In the genomic region with DNA sequence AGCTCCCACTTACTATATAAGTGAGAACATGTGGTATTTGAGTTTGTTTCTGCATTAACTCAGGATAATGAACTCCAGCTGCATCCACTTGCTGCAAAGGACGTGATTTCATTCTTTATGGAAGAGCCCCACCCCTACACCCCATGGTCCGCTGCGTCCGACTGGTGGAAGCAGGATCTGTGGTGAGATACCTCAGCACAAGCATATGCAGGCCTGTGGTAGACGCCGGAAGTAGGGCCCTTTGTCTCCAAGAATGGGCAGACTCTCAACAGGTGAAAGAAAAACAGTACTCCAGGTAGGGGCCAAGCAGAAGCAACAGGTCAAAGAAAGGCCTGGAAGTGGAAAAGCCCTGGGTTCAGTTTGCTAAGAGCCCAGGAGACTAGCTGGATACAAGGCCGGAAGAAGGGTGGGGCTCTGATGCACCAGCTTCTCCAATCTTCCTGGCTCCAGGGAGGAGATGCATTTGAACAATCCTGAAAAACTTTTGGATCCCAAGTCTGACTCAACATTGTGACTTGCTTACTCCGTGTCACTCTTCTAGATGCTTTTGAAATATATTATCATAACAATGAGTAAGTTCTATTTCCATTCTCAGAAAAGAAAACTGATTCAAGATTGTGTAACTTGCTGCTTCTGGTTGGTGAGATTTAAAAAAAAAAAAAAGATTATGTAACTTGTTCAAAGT, we compare ENCODE assay signal across 8 cellular contexts. TPM values are rescaled to one million over a fixed set of nuclear protein-coding genes. Genes with fewer than 3 reads are reported as not detected.
DNase-seq lines count a peak whose midpoint lies in the region; ATAC-seq and TF ChIP-seq lines count a peak whose summit lies in the region.

No MANE protein-coding gene starts in this region.

- no peak overlapping the region for H3K4me3 ChIP-seq in heart right ventricle

- peak overlapping the region; percentile 40 for H3K4me3 Mint-ChIP-seq in activated T-helper 1 cell treated with anti-CD3 and anti-CD28 coated beads, Interleukin-12 subunit alpha, Interleukin-12 subunit beta, Interleukin-2, Interleukin-4 antibody, amounts not matched to agents 30 ng/mL and 10 ng/mL and 1 ng/mL, durations not matched to agents 14 hours and 24 hours and 36 hours

- peaks cover 2% of the 10 kb centered on the region for H3K27me3 Mint-ChIP-seq in activated T-helper 1 cell treated with anti-CD3 and anti-CD28 coated beads, Interleukin-12 subunit alpha, Interleukin-12 subunit beta, Interleukin-2, Interleukin-4 antibody, amounts not matched to agents 30 ng/mL and 10 ng/mL and 1 ng/mL, durations not matched to agents 14 hours and 24 hours and 36 hours (ENCODE audit: insufficient read depth)

- peaks cover 27% of the 10 kb centered on the region for H3K4me1 Mint-ChIP-seq in activated T-helper 1 cell treated with anti-CD3 and anti-CD28 coated beads, Interleukin-12 subunit alpha, Interleukin-12 subunit beta, Interleukin-2, Interleukin-4 antibody, amounts not matched to agents 30 ng/mL and 10 ng/mL and 1 ng/mL, durations not matched to agents 14 hours and 24 hours and 36 hours (ENCODE audit: low read depth)

- H3K36me3 Mint-ChIP-seq in activated T-helper 1 cell treated with anti-CD3 and anti-CD28 coated beads, Interleukin-12 subunit alpha, Interleukin-12 subunit beta, Interleukin-2, Interleukin-4 antibody, amounts not matched to agents 30 ng/mL and 10 ng/mL and 1 ng/mL, durations not matched to agents 14 hours and 24 hours and 36 hours (ENCODE audit: low read depth): peaks cover 12% of the 10 kb centered on the region

- no peak overlapping the region for H3K27ac Mint-ChIP-seq in activated T-helper 1 cell treated with anti-CD3 and anti-CD28 coated beads, Interleukin-12 subunit alpha, Interleukin-12 subunit beta, Interleukin-2, Interleukin-4 antibody, amounts not matched to agents 30 ng/mL and 10 ng/mL and 1 ng/mL, durations not matched to agents 14 hours and 24 hours and 36 hours

- TF ChIP-seq CTCF in heart right ventricle (IDR thresholded peaks at IDR 0.05): no peak

- 51 to 57% methylated on average over 8 of the region's 8 CpGs for WGBS in heart right ventricle, 2 donors

- H3K27ac ChIP-seq in heart right ventricle: peak overlapping the region in 7 of 10 donors; percentile 2 to 91 (median 41)

- H3K9me3 ChIP-seq in heart right ventricle: no peaks in the 10 kb centered on the region

- DNase-seq in heart right ventricle (no peak), left ventricle myocardium superior (no peak), hepatic stellate cell (ENCODE audit: low spot score) (peak; percentile 81), NCI-H1105 (lab: John Stamatoyannopoulos, UW) (no peak), SW 1271 (lab: John Stamatoyannopoulos, UW) (no peak), NCI-H2171 (lab: John Stamatoyannopoulos, UW) (no peak)
- no peak for DNase-seq in activated T-helper 1 cell treated with anti-CD3 and anti-CD28 coated beads, Interleukin-12 subunit alpha, Interleukin-12 subunit beta, Interleukin-2, Interleukin-4 antibody, amounts not matched to agents 30 ng/mL and 10 ng/mL and 1 ng/mL, durations not matched to agents 14 hours and 24 hours and 36 hours (ENCODE audit: low spot score)

- no peaks in the 10 kb centered on the region for H3K36me3 ChIP-seq in heart right ventricle

- H3K9me3 Mint-ChIP-seq in activated T-helper 1 cell treated with anti-CD3 and anti-CD28 coated beads, Interleukin-12 subunit alpha, Interleukin-12 subunit beta, Interleukin-2, Interleukin-4 antibody, amounts not matched to agents 30 ng/mL and 10 ng/mL and 1 ng/mL, durations not matched to agents 14 hours and 24 hours and 36 hours: no peaks in the 10 kb centered on the region

- ATAC-seq in heart right ventricle (peak in 1 of 8 donors; percentile 14), left ventricle myocardium superior (no peak), GM21576 (IDR thresholded peaks at IDR 0.05; ENCODE audit: unreplicated experiment) (no peak)

- H3K4me1 ChIP-seq in heart right ventricle: peaks cover 4 to 49% (median 24%) of the 10 kb centered on the region in 9 donors

- H3K27me3 ChIP-seq in heart right ventricle: no peaks in the 10 kb centered on the region

- intact Hi-C loops in heart right ventricle (cut with DNase I) (no loop called here), left ventricle myocardium superior (cut with micrococcal nuclease) (no loop called here)
- intact Hi-C loops in activated T-helper 1 cell treated with anti-CD3 and anti-CD28 coated beads, Interleukin-12 subunit alpha, Interleukin-12 subunit beta, Interleukin-2, Interleukin-4 antibody, amounts not matched to agents 30 ng/mL and 10 ng/mL and 1 ng/mL, durations not matched to agents 14 hours and 24 hours and 36 hours (cut with micrococcal nuclease): no loop called here

RNA-seq across cellular contexts. Expression of a gene that starts 30.4 kb away (rescaled TPM):
- 100 to 1,000 TPM; 284 to 808 (median 432) TPM for total RNA-seq in heart right ventricle
- polyA plus RNA-seq in heart right ventricle: 1,000 to 10,000 TPM in 1 of 2 donors, 100 to 1,000 TPM in 1; 103 to 1,899 TPM
- total RNA-seq in left ventricle myocardium superior: 508 TPM
- total RNA-seq in activated T-helper 1 cell treated with anti-CD3 and anti-CD28 coated beads, Interleukin-12 subunit alpha, Interleukin-12 subunit beta, Interleukin-2, Interleukin-4 antibody, amounts not matched to agents 30 ng/mL and 10 ng/mL and 1 ng/mL, durations not matched to agents 14 hours and 24 hours and 36 hours: 507 and 517 TPM in 2 replicates

RNA-seq across cellular contexts. Expression of a gene that starts 45.9 kb away (rescaled TPM):
- total RNA-seq in heart right ventricle (1,000 to 10,000 TPM; 4,742 to 8,462 (median 5,956) TPM), left ventricle myocardium superior (7,191 TPM)
- polyA plus RNA-seq in heart right ventricle: 1,000 to 10,000 TPM in 1 of 2 donors, 100 to 1,000 TPM in 1; 205 to 8,339 TPM
- total RNA-seq in activated T-helper 1 cell treated with anti-CD3 and anti-CD28 coated beads, Interleukin-12 subunit alpha, Interleukin-12 subunit beta, Interleukin-2, Interleukin-4 antibody, amounts not matched to agents 30 ng/mL and 10 ng/mL and 1 ng/mL, durations not matched to agents 14 hours and 24 hours and 36 hours: 5,323 and 5,421 TPM in 2 replicates
